In the genomic region with DNA sequence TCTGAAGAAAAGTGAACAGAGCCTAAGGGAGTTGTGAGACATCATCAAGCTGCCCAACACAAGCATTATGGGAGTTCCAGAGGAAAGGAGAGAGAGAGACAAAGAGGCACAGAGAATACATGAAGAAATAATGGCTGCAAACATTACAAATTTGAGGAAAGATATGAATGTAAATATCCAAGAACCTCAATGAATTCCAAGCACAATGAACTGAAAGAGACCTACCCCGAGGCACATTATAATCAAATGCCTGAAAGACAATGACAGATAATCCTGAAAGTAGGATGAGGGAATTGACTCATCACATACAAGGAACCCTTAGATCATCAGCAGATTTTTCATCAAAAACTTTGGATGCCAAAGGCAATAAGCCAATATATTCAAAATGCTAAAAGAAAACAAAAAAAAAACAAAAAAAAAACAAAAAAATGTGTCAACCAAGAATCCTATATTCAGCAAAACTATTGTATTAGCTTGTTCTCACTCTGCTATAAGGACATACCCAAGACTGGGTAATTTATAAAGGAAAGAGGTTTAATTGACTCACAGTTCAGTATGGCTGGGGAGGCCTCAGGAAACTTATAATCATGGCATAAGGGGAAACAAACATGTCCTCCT, we compare ENCODE assay signal across 21 cellular contexts. TPM values are rescaled to one million over a fixed set of nuclear protein-coding genes. Genes with fewer than 3 reads are reported as not detected.
DNase-seq lines count a peak whose midpoint lies in the region; ATAC-seq and TF ChIP-seq lines count a peak whose summit lies in the region.
"Had no signal": no experiment of that assay in that cellular context is flagged by ENCODE, and none has a peak within 500 bp of the region (broad histone marks: within the 10 kb centered on the region; RNA-seq: fewer than 3 reads in every experiment).

No MANE protein-coding gene starts in this region.

- ATAC-seq in GM19397 (IDR thresholded peaks at IDR 0.05; ENCODE audit: unreplicated experiment), result no peak
- ATAC-seq: CD8-positive, alpha-beta T cell had no signal

- H3K27ac ChIP-seq in HEK293 (ENCODE audit: extremely low read depth, low read depth, low read length), result no peak overlapping the region
- H3K27ac ChIP-seq: C4-2B, GM23248 had no signal

- peaks cover 0 to 4% of the 10 kb centered on the region in 2 experiments; a peak in 2 of 3 replicates for H3K36me3 ChIP-seq in HEK293 (ENCODE audit: control insufficient read depth in 2 of 2, insufficient read depth in 1 of 2, low read length in 2 of 2)

- TF ChIP-seq CTCF in HEK293 (tag by site-specific recombination; IDR thresholded peaks at IDR 0.05), result no peak
- TF ChIP-seq CTCF in epithelial cell of esophagus (IDR thresholded peaks at IDR 0.05; ENCODE audit: insufficient read depth, low read depth, low read length, missing control alignments), result no peak
- no peak for TF ChIP-seq CTCF in progenitor cell of endocrine pancreas (IDR thresholded peaks at IDR 0.05; ENCODE audit: unreplicated experiment)

- POLR2A ChIA-PET in HEK293 (lab: Yijun Ruan, JAX), result no interaction called here

- peak overlapping the region; percentile 38 for H3K27ac Mint-ChIP-seq in progenitor cell of endocrine pancreas
- H3K27ac Mint-ChIP-seq: CD4-positive, CD25-positive, alpha-beta regulatory T cell; CD8-positive, alpha-beta T cell had no signal

- H3K4me1 Mint-ChIP-seq in progenitor cell of endocrine pancreas (ENCODE audit: low read depth), result peaks cover 18% of the 10 kb centered on the region
- H3K4me1 Mint-ChIP-seq: CD4-positive, CD25-positive, alpha-beta regulatory T cell had no signal

- no peak overlapping the region for H3K4me3 ChIP-seq in HEK293 (ENCODE audit: low read depth, low read length)
- no peak overlapping the region for H3K4me3 ChIP-seq in epithelial cell of esophagus (ENCODE audit: low read length)
- H3K4me3 ChIP-seq: GM23248 had no signal

- DNase-seq in RPMI7951 (ENCODE audit: low read depth) (peak; percentile 16), epithelial cell of esophagus (ENCODE audit: low read depth) (peak; percentile 11), progenitor cell of endocrine pancreas (ENCODE audit: low spot score, unreplicated experiment) (no peak), T-helper 1 cell (no peak), UCSD-AML1 (lab: John Stamatoyannopoulos, UW; ENCODE audit: unreplicated experiment) (no peak), C1 segment of cervical spinal cord (lab: John Stamatoyannopoulos, UW) (no peak)
- DNase-seq: CD4-positive, CD25-positive, alpha-beta regulatory T cell; CD8-positive, alpha-beta T cell; DMS 273 treated with DMSO at 0.1 percent for 48 hours; DMS79; EL; GF-D8; H7; HCEC 1CT had no signal

- H3K27me3 Mint-ChIP-seq in progenitor cell of endocrine pancreas, result no peaks in the 10 kb centered on the region

- peaks cover 69% of the 10 kb centered on the region for H3K36me3 Mint-ChIP-seq in progenitor cell of endocrine pancreas (ENCODE audit: insufficient read depth)

- H3K9me3 ChIP-seq in HEK293 (ENCODE audit: control insufficient read depth, insufficient read depth, low read depth, low read length), result no peaks in the 10 kb centered on the region

- H3K9me3 Mint-ChIP-seq in progenitor cell of endocrine pancreas (ENCODE audit: low read depth), result peaks cover 34% of the 10 kb centered on the region

- no peaks in the 10 kb centered on the region for H3K4me1 ChIP-seq in HEK293 (ENCODE audit: control insufficient read depth, insufficient read depth, low read length)

- no peak overlapping the region for H3K4me3 Mint-ChIP-seq in progenitor cell of endocrine pancreas (ENCODE audit: low read depth)
- H3K4me3 Mint-ChIP-seq: CD4-positive, CD25-positive, alpha-beta regulatory T cell; CD8-positive, alpha-beta T cell had no signal

- CTCF ChIA-PET in HEK293 (lab: Yijun Ruan, JAX), result no interaction called here

TF ChIP-seq in HEK293, 187 proteins besides CTCF, POLR2A, EP300 and RAD21:
- TF ChIP-seq ZNF280D (tag by site-specific recombination; IDR thresholded peaks at IDR 0.05) (0 out of 2 replicates have a peak, but pooled peaks have one; percentile 26), ZFHX2 (tag by site-specific recombination; conservative IDR thresholded peaks at IDR 0.05) (no peak), SETDB1 (IDR thresholded peaks at IDR 0.05; ENCODE audit: insufficient read length, low read length) (peak; percentile 89), ZBTB17 (tag by site-specific recombination; IDR thresholded peaks at IDR 0.05) (no peak), ZNF391 (tag by site-specific recombination; IDR thresholded peaks at IDR 0.05; ENCODE audit: borderline replicate concordance, low read depth) (no peak)
- TF ChIP-seq, protein P1, sequence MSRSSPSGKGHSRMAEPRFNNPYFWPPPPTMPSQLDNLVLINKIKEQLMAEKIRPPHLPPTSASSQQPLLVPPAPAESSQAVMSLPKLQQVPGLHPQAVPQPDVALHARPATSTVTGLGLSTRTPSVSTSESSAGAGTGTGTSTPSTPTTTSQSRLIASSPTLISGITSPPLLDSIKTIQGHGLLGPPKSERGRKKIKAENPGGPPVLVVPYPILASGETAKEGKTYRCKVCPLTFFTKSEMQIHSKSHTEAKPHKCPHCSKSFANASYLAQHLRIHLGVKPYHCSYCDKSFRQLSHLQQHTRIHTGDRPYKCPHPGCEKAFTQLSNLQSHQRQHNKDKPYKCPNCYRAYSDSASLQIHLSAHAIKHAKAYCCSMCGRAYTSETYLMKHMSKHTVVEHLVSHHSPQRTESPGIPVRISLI (tag by site-specific recombination; IDR thresholded peaks at IDR 0.05), result peak; percentile 58

RNA-seq across cellular contexts. Expression of gene BCL2L14, which starts 37.8 kb away (rescaled TPM):
- total RNA-seq in RPMI7951 (2014; rRNA removed; shearing (Covaris generic)), result not detected in 2 replicates
- 1.1 and 1.4 TPM in 2 replicates for total RNA-seq in progenitor cell of endocrine pancreas
- total RNA-seq: A172, A673, G401, GM23248 had no signal

Comparison
In these comparisons a context has a peak if more than half of its experiments do, and no peak if none do; other contexts are left out.
1. DNase-seq: peak in RPMI7951 (single experiment) and epithelial cell of esophagus (single experiment); none in progenitor cell of endocrine pancreas (single experiment), T-helper 1 cell (0 of 5), UCSD-AML1 (single experiment) and C1 segment of cervical spinal cord (0 of 14).